In the genomic region with DNA sequence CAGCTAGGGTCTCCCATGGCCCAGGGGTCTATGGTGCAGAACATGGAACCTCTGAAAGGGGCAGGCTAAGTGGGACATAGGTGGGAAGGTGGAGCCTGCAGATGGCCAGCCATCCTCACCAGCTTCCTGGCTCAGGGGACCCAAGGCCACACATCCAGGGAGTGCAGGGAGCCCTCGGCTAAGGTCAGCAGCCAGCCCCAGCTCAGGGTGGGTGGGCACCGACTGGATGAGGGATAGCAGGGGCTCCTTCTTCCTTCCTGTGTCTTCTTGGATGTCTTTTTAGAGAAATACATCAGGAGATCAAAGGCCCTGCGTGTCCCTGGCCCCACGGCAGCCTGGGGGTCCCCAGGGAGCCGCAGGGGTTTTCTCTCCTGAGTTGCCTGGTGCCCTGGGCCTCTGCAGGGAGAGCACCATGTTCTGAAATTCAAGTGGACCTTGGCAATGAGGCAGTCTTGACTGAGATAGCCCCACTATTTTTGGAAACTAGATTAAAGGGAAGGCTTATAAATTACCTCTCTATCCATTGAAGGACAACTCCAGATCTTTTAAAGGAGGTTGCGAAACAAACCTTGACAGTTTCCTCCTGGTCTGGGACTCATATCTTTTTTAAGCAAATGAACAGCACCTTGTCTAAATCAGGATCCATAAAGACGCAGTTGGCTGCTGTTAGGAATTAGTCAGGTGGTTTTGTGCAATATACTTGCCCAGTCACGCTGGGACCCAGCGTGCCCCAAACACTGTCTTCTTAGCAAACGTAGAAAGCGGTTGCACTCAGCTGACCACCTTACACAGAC, we compare ENCODE assay signal across 12 cellular contexts.
DNase-seq lines count a peak whose midpoint lies in the region; ATAC-seq and TF ChIP-seq lines count a peak whose summit lies in the region.
"Had no signal": no experiment of that assay in that cellular context is flagged by ENCODE, and none has a peak within 500 bp of the region (broad histone marks: within the 10 kb centered on the region; RNA-seq: fewer than 3 reads in every experiment).

No MANE protein-coding gene starts in this region.

- no peak for ATAC-seq in Panc1
- ATAC-seq: naive thymus-derived CD8-positive, alpha-beta T cell had no signal

- H3K4me1 ChIP-seq in Panc1 (ENCODE audit: control insufficient read depth, insufficient read depth, low read length) = peaks cover 6% of the 10 kb centered on the region; the same call in 1 of the 2 replicates
- H3K4me1 ChIP-seq in transverse colon = peaks cover 8 to 18% (median 11%) of the 10 kb centered on the region in 4 donors
- no peaks in the 10 kb centered on the region for H3K4me1 ChIP-seq in CD4-positive, alpha-beta memory T cell (ENCODE audit: insufficient read depth, low read length)

- H3K9me3 ChIP-seq in Panc1 (ENCODE audit: control insufficient read depth, insufficient read depth, low read depth, low read length) (no peaks in the 10 kb centered on the region), transverse colon (no peaks in the 10 kb centered on the region)
- H3K9me3 ChIP-seq in CD4-positive, alpha-beta memory T cell (ENCODE audit: control insufficient read depth in 1 of 2, low read length in 2 of 2) = no peaks in the 10 kb centered on the region

- no TSS peak for BruUV-seq in Panc1 (replicated peaks; lab: Mats Ljungman, UMichigan)

- CTCF ChIA-PET in Panc1 (lab: Charles Lee) = no interaction called here
- CTCF ChIA-PET in CD4-positive, alpha-beta memory T cell (lab: Charles Lee; ENCODE audit: partially characterized antibody) = no interaction called here

- POLR2A ChIA-PET in Panc1 (lab: Charles Lee) = no interaction called here
- POLR2A ChIA-PET in CD4-positive, alpha-beta memory T cell (lab: Charles Lee; ENCODE audit: partially characterized antibody) = no interaction called here

- H3K27me3 Mint-ChIP-seq in CD4-positive, alpha-beta memory T cell = no peaks in the 10 kb centered on the region
- H3K27me3 Mint-ChIP-seq: naive thymus-derived CD8-positive, alpha-beta T cell had no signal

- H3K27ac ChIP-seq in Panc1 (ENCODE audit: low read length) (peak overlapping the region; percentile 31), epithelial cell of prostate (peak overlapping the region; percentile 22), transverse colon (peak overlapping the region; percentile 44 to 57 (median 52))
- H3K27ac ChIP-seq in CD4-positive, alpha-beta memory T cell (ENCODE audit: low read depth, low read length) = no peak overlapping the region
- H3K27ac ChIP-seq: VCaP had no signal

- WGBS in transverse colon (ENCODE audit: low coverage in 1 of 2), 2 donors = 49 to 71% methylated on average over 4 to 11 of the region's 11 CpGs

- no peak for TF ChIP-seq EP300 in transverse colon (IDR thresholded peaks at IDR 0.05; ENCODE audit: low read depth)

- H3K4me3 ChIP-seq in Panc1 (ENCODE audit: low read depth in 2 of 2, low read length in 2 of 2) (no peak overlapping the region), transverse colon (no peak overlapping the region)
- H3K4me3 ChIP-seq in CD4-positive, alpha-beta memory T cell (ENCODE audit: low read length in 2 of 2) = no peak overlapping the region

- H3K4me3 Mint-ChIP-seq in CD4-positive, alpha-beta memory T cell = no peak overlapping the region
- H3K4me3 Mint-ChIP-seq: naive thymus-derived CD8-positive, alpha-beta T cell had no signal

- H3K4me1 Mint-ChIP-seq in CD4-positive, alpha-beta memory T cell = peaks cover 7 to 16% (median 11%) of the 10 kb centered on the region in 4 donors

- DNase-seq in Panc1 (ENCODE audit: low read depth, low spot score) (no peak), epithelial cell of prostate (ENCODE audit: low read depth, low spot score) (peak; percentile 64), myocyte (ENCODE audit: low read depth) (peak; percentile 54), transverse colon (no peak), NCI-H1092 (lab: John Stamatoyannopoulos, UW) (no peak)
- DNase-seq in NK-92 treated with Interleukin-12 subunit alpha and Interleukin-12 subunit beta, amount 100 ng/mL, for 24 hours (lab: John Stamatoyannopoulos, UW) = no peak
- no peak for DNase-seq in CD4-positive, alpha-beta memory T cell
- DNase-seq: activated gamma-delta T cell; DND-41; naive thymus-derived CD8-positive, alpha-beta T cell; NCI-H2081 had no signal

- H3K36me3 ChIP-seq in Panc1 (ENCODE audit: control insufficient read depth, insufficient read depth, low read length) (no peaks in the 10 kb centered on the region), transverse colon (no peaks in the 10 kb centered on the region)
- no peaks in the 10 kb centered on the region for H3K36me3 ChIP-seq in CD4-positive, alpha-beta memory T cell (ENCODE audit: insufficient read depth, low read length)

- H3K27ac Mint-ChIP-seq in CD4-positive, alpha-beta memory T cell = no peak overlapping the region

- H3K27me3 ChIP-seq in Panc1 (ENCODE audit: control insufficient read depth, insufficient read depth, low read length) = no peaks in the 10 kb centered on the region
- no peaks in the 10 kb centered on the region for H3K27me3 ChIP-seq in transverse colon
- H3K27me3 ChIP-seq in CD4-positive, alpha-beta memory T cell (ENCODE audit: insufficient read depth, low read length) = no peaks in the 10 kb centered on the region

- H3K36me3 Mint-ChIP-seq in CD4-positive, alpha-beta memory T cell = no peaks in the 10 kb centered on the region

- TF ChIP-seq POLR2A in transverse colon (IDR thresholded peaks at IDR 0.05) = no peak

- intact Hi-C loops in Panc1 (cut with micrococcal nuclease; ENCODE audit: unreplicated experiment) = no loop called here
- intact Hi-C loops in transverse colon (cut with DNase I; ENCODE audit: low total_unique reads) = no loop called here
- intact Hi-C loops in CD4-positive, alpha-beta memory T cell (cut with micrococcal nuclease) = no loop called here

- in situ Hi-C loops in Panc1 (cut with HindIII; ENCODE audit: low pct_unique_long_range_greater_than_20kb, low sequenced_read_pairs) = no loop called here
- in situ Hi-C loops in transverse colon (cut with MboI; ENCODE audit: low pct_ligation_motif_present in 1 of 4, low pct_unique_long_range_greater_than_20kb in 1 of 4, low sequenced_read_pairs in 3 of 4) = no loop called here

- H3K9me3 Mint-ChIP-seq in CD4-positive, alpha-beta memory T cell = peaks cover 0 to 3% (median 0%) of the 10 kb centered on the region in 8 donors

- TF ChIP-seq CTCF in Panc1 (IDR thresholded peaks at IDR 0.05) (no peak), transverse colon (IDR thresholded peaks at IDR 0.05) (no peak)

Comparison
In these comparisons a context has a peak if more than half of its experiments do, and no peak if none do; other contexts are left out.
1. DNase-seq: peak in epithelial cell of prostate (single experiment) and myocyte (single experiment); none in Panc1 (single experiment), transverse colon (single experiment), NK-92 treated with Interleukin-12 subunit alpha and Interleukin-12 subunit beta, amount 100 ng/mL, for 24 hours (single experiment), CD4-positive, alpha-beta memory T cell (0 of 5) and NCI-H1092 (single experiment).